In genomic region chr6:56757585-56757984, GRCh38 we compare ENCODE assay signal across 8 cellular contexts.
A peak's percentile ranks its signal among the peaks of the same experiment; 100 is the strongest.
DNase-seq lines count a peak whose midpoint lies in the region; ATAC-seq and TF ChIP-seq lines count a peak whose summit lies in the region.

No MANE protein-coding gene starts in this region.

- intact Hi-C loops in Right ventricle myocardium inferior (cut with DNase I) (loop anchor here (2.0 kb wide), 1 partner anchor 45 kb away; no protein-coding TSS in a partner anchor), cardiac septum (cut with DNase I) (loop anchor here (5.0 kb wide), 2 partner anchors 50 to 120 kb away; no protein-coding TSS in a partner anchor)

- H3K9me3 ChIP-seq in hepatocyte (ENCODE audit: low read depth) = no peaks in the 10 kb centered on the region

- DNase-seq in Right ventricle myocardium inferior (ENCODE audit: missing footprints) = no peak
- no peak for DNase-seq in cardiac septum (ENCODE audit: low spot score)
- DNase-seq in SK-MEL-5 (ENCODE audit: low read depth, low spot score) = peak; percentile 82
- DNase-seq in hepatocyte (ENCODE audit: low spot score) = peak; percentile 67
- DNase-seq in cortex of kidney (lab: John Stamatoyannopoulos, UW) = no peak
- DNase-seq in DMS114 treated with DMSO at 0.1 percent for 48 hours (lab: John Stamatoyannopoulos, UW; ENCODE audit: unreplicated experiment) = no peak

- ATAC-seq in Right ventricle myocardium inferior (peak; percentile 41), GM19324 (IDR thresholded peaks at IDR 0.05; ENCODE audit: low FRiP score, unreplicated experiment) (no peak), GM18867 (IDR thresholded peaks at IDR 0.05; ENCODE audit: unreplicated experiment) (no peak)

- H3K79me2 ChIP-seq in hepatocyte = peaks cover 75% of the 10 kb centered on the region

- in situ Hi-C loops in SK-MEL-5 (cut with HindIII; ENCODE audit: low pct_unique_long_range_greater_than_20kb, low sequenced_read_pairs) = no loop called here

- peak overlapping the region; percentile 67 for H3K27ac ChIP-seq in hepatocyte

- H3K4me1 ChIP-seq in hepatocyte (ENCODE audit: insufficient read depth) = peaks cover 23% of the 10 kb centered on the region

- WGBS in hepatocyte (ENCODE audit: low lambda C conversion rate, missing lambda C conversion rate) = 48% methylated on average over 1 of the region's 1 CpG

- no peak overlapping the region for H2AFZ ChIP-seq in hepatocyte

- H3K4me3 ChIP-seq in hepatocyte = no peak overlapping the region

- no peaks in the 10 kb centered on the region for H3K27me3 ChIP-seq in hepatocyte

- no peaks in the 10 kb centered on the region for H3K36me3 ChIP-seq in hepatocyte (replicated peaks; ENCODE audit: insufficient read depth, low read depth)

- TF ChIP-seq CTCF in hepatocyte (IDR thresholded peaks at IDR 0.05; ENCODE audit: poor library complexity) = peak; percentile 57

- H3K9me2 ChIP-seq in hepatocyte (replicated peaks; ENCODE audit: insufficient read depth) = no peaks in the 10 kb centered on the region

- peak overlapping the region; percentile 24 for H3K4me2 ChIP-seq in hepatocyte

- H4K20me1 ChIP-seq in hepatocyte (ENCODE audit: insufficient read depth, poor library complexity, severe bottlenecking) = no peaks in the 10 kb centered on the region

Comparison
In these comparisons a context has a peak if more than half of its experiments do, and no peak if none do; other contexts are left out.
1. DNase-seq: peak in SK-MEL-5 (single experiment) and hepatocyte (single experiment); none in Right ventricle myocardium inferior (single experiment), cardiac septum (single experiment), cortex of kidney (single experiment) and DMS114 treated with DMSO at 0.1 percent for 48 hours (single experiment).